21 cellular contexts compared by ENCODE assay signal in the genomic region with DNA sequence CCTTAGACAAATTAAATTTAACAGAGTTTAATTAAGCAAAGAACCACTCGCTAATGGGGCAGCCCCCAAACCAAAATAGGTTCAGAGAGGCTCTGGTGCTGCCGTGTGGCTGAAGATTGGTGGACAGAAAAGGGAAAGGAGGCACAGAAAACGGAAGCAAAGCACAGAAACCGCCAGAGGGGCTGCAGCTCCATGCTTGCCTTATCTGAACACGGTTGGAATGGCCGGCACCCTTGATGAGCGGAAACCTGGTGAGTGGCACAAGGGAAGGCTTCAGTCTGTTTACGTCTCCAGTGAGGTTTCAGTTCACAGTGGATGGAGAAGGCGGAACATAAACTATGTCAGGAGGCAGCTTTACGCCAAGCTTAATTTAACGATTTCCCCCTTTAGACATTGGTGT. TPM values are rescaled to one million over a fixed set of nuclear protein-coding genes. Genes with fewer than 3 reads are reported as not detected.
DNase-seq lines count a peak whose midpoint lies in the region; ATAC-seq and TF ChIP-seq lines count a peak whose summit lies in the region.
"Had no signal": no experiment of that assay in that cellular context is flagged by ENCODE, and none has a peak within 500 bp of the region (broad histone marks: within the 10 kb centered on the region; RNA-seq: fewer than 3 reads in every experiment).

No MANE protein-coding gene starts in this region.

- ATAC-seq in Right ventricle myocardium inferior, result no peak
- peak; percentile 83 for ATAC-seq in memory B cell (ENCODE audit: low read depth)
- peak; percentile 45 for ATAC-seq in upper lobe of right lung
- no peak for ATAC-seq in HG03196 (IDR thresholded peaks at IDR 0.05; ENCODE audit: unreplicated experiment)
- ATAC-seq in HG03520 (IDR thresholded peaks at IDR 0.05; ENCODE audit: unreplicated experiment), result no peak
- no peak for ATAC-seq in HG03095 (IDR thresholded peaks at IDR 0.05; ENCODE audit: unreplicated experiment)

- DNase-seq in Right ventricle myocardium inferior (ENCODE audit: missing footprints) (peak; percentile 35), right atrium auricular region (ENCODE audit: low spot score) (no peak), OCI-M1 (lab: John Stamatoyannopoulos, UW) (peak; percentile 4), memory B cell (ENCODE audit: low spot score in 2 of 2) (no peak), upper lobe of right lung (no peak)
- DNase-seq: activated gamma-delta T cell; CD4-positive, CD25-positive, alpha-beta regulatory T cell; kidney glomerular epithelial cell; NCI-H1092; NCI-H526 treated with DMSO at 0.1 percent for 48 hours; PC-9; small intestine; stimulated activated CD4-positive, alpha-beta T cell treated with anti-CD3 and anti-CD28 coated beads, Interleukin-4, amount 100 ng/mL, for 4 hours; stimulated activated CD8-positive, alpha-beta memory T cell treated with anti-CD3 and anti-CD28 coated beads, Interleukin-4, amount 100 ng/mL, for 48 hours had no signal

- intact Hi-C loops in Right ventricle myocardium inferior (cut with DNase I), result no loop called here
- intact Hi-C loops in upper lobe of right lung (cut with DNase I), result loop anchor here (5.0 kb wide), 1 partner anchor 45 kb away; no protein-coding TSS in a partner anchor

- H3K36me3 ChIP-seq in right atrium auricular region (no peaks in the 10 kb centered on the region), upper lobe of right lung (no peaks in the 10 kb centered on the region)

- H3K36me3 Mint-ChIP-seq in memory B cell, result peaks cover 3% of the 10 kb centered on the region
- H3K36me3 Mint-ChIP-seq: type B pancreatic cell had no signal

- TF ChIP-seq CTCF in right atrium auricular region (IDR thresholded peaks at IDR 0.05) (no peak), upper lobe of right lung (IDR thresholded peaks at IDR 0.05) (no peak)

- H3K9me3 Mint-ChIP-seq in memory B cell, result peaks cover 7% of the 10 kb centered on the region
- H3K9me3 Mint-ChIP-seq: CD4-positive, CD25-positive, alpha-beta regulatory T cell; T-helper 2 cell treated with Interferon-gamma antibody and Interleukin-4, amounts not matched to agents 5 μg/mL and 100 μg/mL, for 36 hours; type B pancreatic cell had no signal

- H3K27ac Mint-ChIP-seq in memory B cell, result no peak overlapping the region
- H3K27ac Mint-ChIP-seq: CD4-positive, CD25-positive, alpha-beta regulatory T cell; type B pancreatic cell had no signal

- H3K27me3 Mint-ChIP-seq in memory B cell, result peaks cover 2% of the 10 kb centered on the region
- H3K27me3 Mint-ChIP-seq: type B pancreatic cell had no signal

- peak overlapping the region; percentile 86 for H3K4me3 Mint-ChIP-seq in memory B cell
- H3K4me3 Mint-ChIP-seq: T-helper 2 cell treated with Interferon-gamma antibody and Interleukin-4, amounts not matched to agents 5 μg/mL and 100 μg/mL, for 36 hours; type B pancreatic cell had no signal

- H3K9me3 ChIP-seq in right atrium auricular region (no peaks in the 10 kb centered on the region), upper lobe of right lung (no peaks in the 10 kb centered on the region)

- H3K4me1 ChIP-seq in right atrium auricular region, result no peaks in the 10 kb centered on the region
- H3K4me1 ChIP-seq in upper lobe of right lung, result no peaks in the 10 kb centered on the region

- H3K27me3 ChIP-seq in right atrium auricular region, result no peaks in the 10 kb centered on the region
- no peaks in the 10 kb centered on the region for H3K27me3 ChIP-seq in upper lobe of right lung

- H3K4me3 ChIP-seq in right atrium auricular region (no peak overlapping the region), upper lobe of right lung (peak overlapping the region; percentile 14)
- H3K4me3 ChIP-seq: PC-9 had no signal

- H3K27ac ChIP-seq in right atrium auricular region, result no peak overlapping the region
- H3K27ac ChIP-seq in upper lobe of right lung, result no peak overlapping the region
- H3K27ac ChIP-seq: PC-9 had no signal

- peaks cover 23% of the 10 kb centered on the region for H3K4me1 Mint-ChIP-seq in memory B cell

RNA-seq across cellular contexts. Expression of gene PRR33, which starts 5.2 kb away (rescaled TPM):
- total RNA-seq in Right ventricle myocardium inferior (5.0 TPM), right atrium auricular region (under 1 TPM in 1 of 2 donors, not detected in 1; 0.33 TPM), upper lobe of right lung (not detected)
- total RNA-seq: CD4-positive, CD25-positive, alpha-beta regulatory T cell; osteoblast; PC-9; SK-MEL-5 had no signal

RNA-seq across cellular contexts. Expression of gene TNNT3, which starts 22.6 kb away (rescaled TPM):
- total RNA-seq in Right ventricle myocardium inferior (36.3 TPM), right atrium auricular region (10 to 100 TPM; 12.8 to 16.4 TPM), upper lobe of right lung (0.43 TPM)
- total RNA-seq: osteoblast, PC-9, SK-MEL-5 had no signal

RNA-seq across cellular contexts. Expression of gene LSP1, which starts 44.0 kb away (rescaled TPM):
- total RNA-seq in Right ventricle myocardium inferior, result 22.5 TPM
- total RNA-seq in right atrium auricular region, result 10 to 100 TPM in 1 of 2 donors, 1 to 10 TPM in 1; 7.9 to 12.1 TPM
- 78.2 TPM for total RNA-seq in upper lobe of right lung
- total RNA-seq: SK-MEL-5 had no signal

RNA-seq across cellular contexts. Expression of gene MRPL23, which starts 50.2 kb away (rescaled TPM):
- total RNA-seq in Right ventricle myocardium inferior (107 TPM), right atrium auricular region (100 to 1,000 TPM; 128 to 210 TPM), upper lobe of right lung (58.6 TPM)

RNA-seq across cellular contexts. Expression of gene TNNI2, which starts 58.1 kb away (rescaled TPM):
- 0.35 TPM for total RNA-seq in Right ventricle myocardium inferior
- total RNA-seq in right atrium auricular region, result not detected
- total RNA-seq in upper lobe of right lung, result 6.9 TPM
- total RNA-seq: CD4-positive, CD25-positive, alpha-beta regulatory T cell; osteoblast; SK-MEL-5 had no signal

Comparison
In these comparisons a context has a peak if more than half of its experiments do, and no peak if none do; other contexts are left out.
1. DNase-seq: peak in Right ventricle myocardium inferior (single experiment) and OCI-M1 (single experiment); none in right atrium auricular region (single experiment), memory B cell (0 of 2) and upper lobe of right lung (single experiment).
2. ATAC-seq: peak in memory B cell (single experiment) and upper lobe of right lung (single experiment); none in Right ventricle myocardium inferior (single experiment), HG03196 (single experiment), HG03520 (single experiment) and HG03095 (single experiment).